Comparison of ENCODE assay signal across 9 cellular contexts in genomic region chr10:91493313-91493712, GRCh38.
DNase-seq lines count a peak whose midpoint lies in the region; ATAC-seq and TF ChIP-seq lines count a peak whose summit lies in the region.
"Had no signal": no experiment of that assay in that cellular context is flagged by ENCODE, and none has a peak within 500 bp of the region (broad histone marks: within the 10 kb centered on the region; RNA-seq: fewer than 3 reads in every experiment).

No MANE protein-coding gene starts in this region.

- H3K4me3 ChIP-seq in NB4 (ENCODE audit: low read depth, low read length): no peak overlapping the region
- H3K4me3 ChIP-seq in dorsolateral prefrontal cortex: no peak overlapping the region
- H3K4me3 ChIP-seq: HAP-1 had no signal

- no peak overlapping the region for H3K27ac ChIP-seq in dorsolateral prefrontal cortex

- H3K9me3 Mint-ChIP-seq in nephron progenitor cell (no peaks in the 10 kb centered on the region), natural killer cell (no peaks in the 10 kb centered on the region)

- intact Hi-C loops in dorsolateral prefrontal cortex (cut with DNase I): loop anchor here (5.0 to 10.0 kb wide), 2 partner anchors 144 to 421 kb away; no protein-coding TSS in a partner anchor
- intact Hi-C loops in natural killer cell (cut with micrococcal nuclease): no loop called here

- DNase-seq in EL (peak; percentile 35), NB4 (ENCODE audit: low read depth) (peak; percentile 25), dorsolateral prefrontal cortex (no peak), nephron progenitor cell (no peak), activated gamma-delta T cell treated with Interleukin-2 at 50 U/mL for 16 hours (no peak), natural killer cell (no peak)
- DNase-seq in activated naive CD4-positive, alpha-beta T cell treated with anti-CD3 and anti-CD28 coated beads, Interleukin-2, amount 50 U/mL, for 16 hours: no peak
- no peak for DNase-seq in activated CD4-positive, alpha-beta T cell treated with anti-CD3 and anti-CD28 coated beads for 48 hours

- no peak for ATAC-seq in natural killer cell

- H3K4me1 Mint-ChIP-seq in nephron progenitor cell (no peaks in the 10 kb centered on the region), natural killer cell (no peaks in the 10 kb centered on the region)

- no peak for TF ChIP-seq POLR2A in NB4 (IDR thresholded peaks at IDR 0.05; ENCODE audit: extremely low read depth, insufficient read length)

- H3K4me3 Mint-ChIP-seq in nephron progenitor cell (no peak overlapping the region), natural killer cell (no peak overlapping the region)

- no peak overlapping the region for H3K27ac Mint-ChIP-seq in nephron progenitor cell
- no peak overlapping the region for H3K27ac Mint-ChIP-seq in natural killer cell

- TF ChIP-seq CTCF in NB4 (IDR thresholded peaks at IDR 0.05; ENCODE audit: low read depth, low read length) (no peak), dorsolateral prefrontal cortex (IDR thresholded peaks at IDR 0.05 in 54 of 56, conservative IDR thresholded peaks at IDR 0.05 in 2 of 56; ENCODE audit: low read depth in 1 of 56, partially characterized antibody in 56 of 56) (peak in 55 of 56 donors; percentile 17 to 82 (median 61)), nephron progenitor cell (IDR thresholded peaks at IDR 0.05) (peak; percentile 18), natural killer cell (IDR thresholded peaks at IDR 0.05) (no peak)

- H3K27me3 ChIP-seq in dorsolateral prefrontal cortex: no peaks in the 10 kb centered on the region

- H3K27me3 Mint-ChIP-seq in nephron progenitor cell (ENCODE audit: low read depth, poor library complexity) (no peaks in the 10 kb centered on the region), natural killer cell (ENCODE audit: low read depth in 2 of 2) (no peaks in the 10 kb centered on the region)

- H3K36me3 Mint-ChIP-seq in nephron progenitor cell (ENCODE audit: low read depth) (peaks cover 4% of the 10 kb centered on the region), natural killer cell (no peaks in the 10 kb centered on the region)

Comparison
In these comparisons a context has a peak if more than half of its experiments do, and no peak if none do; other contexts are left out.
1. DNase-seq: peak in EL (single experiment) and NB4 (single experiment); none in dorsolateral prefrontal cortex (0 of 10), nephron progenitor cell (single experiment), activated gamma-delta T cell treated with Interleukin-2 at 50 U/mL for 16 hours (single experiment), activated naive CD4-positive, alpha-beta T cell treated with anti-CD3 and anti-CD28 coated beads, Interleukin-2, amount 50 U/mL, for 16 hours (single experiment), activated CD4-positive, alpha-beta T cell treated with anti-CD3 and anti-CD28 coated beads for 48 hours (single experiment) and natural killer cell (single experiment).
2. CTCF ChIP-seq: peak in dorsolateral prefrontal cortex (55 of 56) and nephron progenitor cell (single experiment); none in NB4 (single experiment) and natural killer cell (single experiment).